12 cellular contexts compared by ENCODE assay signal in genomic region chr14:73526036-73526984, GRCh38. TPM values are rescaled to one million over a fixed set of nuclear protein-coding genes. Genes with fewer than 3 reads are reported as not detected.
DNase-seq lines count a peak whose midpoint lies in the region; ATAC-seq and TF ChIP-seq lines count a peak whose summit lies in the region.
"Had no signal": no experiment of that assay in that cellular context is flagged by ENCODE, and none has a peak within 500 bp of the region (broad histone marks: within the 10 kb centered on the region; RNA-seq: fewer than 3 reads in every experiment).

No MANE protein-coding gene starts in this region.

- H3K4me3 ChIP-seq in right atrium auricular region = no peak overlapping the region
- H3K4me3 ChIP-seq: ascending aorta, mucosa of descending colon, thoracic aorta had no signal

- ATAC-seq in Right ventricle myocardium inferior (peak; percentile 88), GM19035 (IDR thresholded peaks at IDR 0.05; ENCODE audit: unreplicated experiment) (no peak)
- ATAC-seq in stimulated activated memory B cell treated with anti-CD40 and anti-IgM and Interleukin-4, amounts not matched to agents 10 μg/mL and 1 μg/mL and 100 μg/mL, for 72 hours = no peak
- ATAC-seq: mucosa of descending colon had no signal

- no peaks in the 10 kb centered on the region for H3K27me3 ChIP-seq in right atrium auricular region
- H3K27me3 ChIP-seq: ascending aorta had no signal

- H3K4me1 Mint-ChIP-seq in stimulated activated memory B cell treated with anti-CD40 and anti-IgM and Interleukin-4, amounts not matched to agents 10 μg/mL and 1 μg/mL and 100 μg/mL, for 72 hours = no peaks in the 10 kb centered on the region

- H3K27ac Mint-ChIP-seq in stimulated activated memory B cell treated with anti-CD40 and anti-IgM and Interleukin-4, amounts not matched to agents 10 μg/mL and 1 μg/mL and 100 μg/mL, for 72 hours = no peak overlapping the region

- intact Hi-C loops in Right ventricle myocardium inferior (cut with DNase I) = loop anchor here (5.0 kb wide), 1 partner anchor 41 kb away; the partner anchor contains the start of gene ACOT2

- no peaks in the 10 kb centered on the region for H3K9me3 Mint-ChIP-seq in stimulated activated memory B cell treated with anti-CD40 and anti-IgM and Interleukin-4, amounts not matched to agents 10 μg/mL and 1 μg/mL and 100 μg/mL, for 72 hours

- no peaks in the 10 kb centered on the region for H3K9me3 ChIP-seq in right atrium auricular region
- H3K9me3 ChIP-seq: ascending aorta, mucosa of descending colon, thoracic aorta had no signal

- no peaks in the 10 kb centered on the region for H3K36me3 ChIP-seq in right atrium auricular region
- H3K36me3 ChIP-seq: thoracic aorta had no signal

- no peaks in the 10 kb centered on the region for H3K4me1 ChIP-seq in right atrium auricular region
- H3K4me1 ChIP-seq: ascending aorta had no signal

- DNase-seq in Right ventricle myocardium inferior (ENCODE audit: missing footprints) (no peak), right atrium auricular region (ENCODE audit: low spot score) (no peak), iPS-NIHi11 (ENCODE audit: low spot score) (peak; percentile 2), GM03348 (ENCODE audit: low spot score) (no peak)
- DNase-seq: ACHN; activated CD8-positive, alpha-beta memory T cell treated with anti-CD3 and anti-CD28 coated beads for 24 hours; GDM1; mucosa of descending colon had no signal

- TF ChIP-seq CTCF in right atrium auricular region (IDR thresholded peaks at IDR 0.05) = no peak

- no peak overlapping the region for H3K4me3 Mint-ChIP-seq in stimulated activated memory B cell treated with anti-CD40 and anti-IgM and Interleukin-4, amounts not matched to agents 10 μg/mL and 1 μg/mL and 100 μg/mL, for 72 hours

- H3K27me3 Mint-ChIP-seq in stimulated activated memory B cell treated with anti-CD40 and anti-IgM and Interleukin-4, amounts not matched to agents 10 μg/mL and 1 μg/mL and 100 μg/mL, for 72 hours = no peaks in the 10 kb centered on the region

- no peak overlapping the region for H3K27ac ChIP-seq in right atrium auricular region
- H3K27ac ChIP-seq: ascending aorta, thoracic aorta had no signal

- H3K36me3 Mint-ChIP-seq in stimulated activated memory B cell treated with anti-CD40 and anti-IgM and Interleukin-4, amounts not matched to agents 10 μg/mL and 1 μg/mL and 100 μg/mL, for 72 hours = no peaks in the 10 kb centered on the region

RNA-seq across cellular contexts. Expression of gene ACOT1, which starts 10.6 kb away (rescaled TPM):
- total RNA-seq in Right ventricle myocardium inferior (29.6 TPM), right atrium auricular region (10 to 100 TPM; 13.6 to 19.8 TPM)

RNA-seq across cellular contexts. Expression of gene HEATR4, which starts 32.4 kb away (rescaled TPM):
- not detected for total RNA-seq in Right ventricle myocardium inferior
- under 1 TPM in 1 of 2 donors, not detected in 1; 0.24 TPM for total RNA-seq in right atrium auricular region
- total RNA-seq: ascending aorta had no signal

RNA-seq across cellular contexts. Expression of gene RIOX1, which starts 35.6 kb away (rescaled TPM):
- total RNA-seq in Right ventricle myocardium inferior (7.6 TPM), right atrium auricular region (10 to 100 TPM; 14.0 to 15.6 TPM)

RNA-seq across cellular contexts. Expression of gene ACOT2, which starts 42.7 kb away (rescaled TPM):
- total RNA-seq in Right ventricle myocardium inferior (232 TPM), right atrium auricular region (100 to 1,000 TPM; 119 to 154 TPM)
